18 cellular contexts compared by ENCODE assay signal in genomic region chr10:110698340-110698739, GRCh38. TPM values are rescaled to one million over a fixed set of nuclear protein-coding genes. Genes with fewer than 3 reads are reported as not detected.
"Had no signal": no experiment of that assay in that cellular context is flagged by ENCODE, and none has a peak within 500 bp of the region (broad histone marks: within the 10 kb centered on the region; RNA-seq: fewer than 3 reads in every experiment).

No MANE protein-coding gene starts in this region.

- H3K9me3 Mint-ChIP-seq: activated naive CD8-positive, alpha-beta T cell treated with anti-CD3 and anti-CD28 coated beads, Interleukin-2, amount 10 ng/mL, durations not matched to agents 7 days and 5 days; WTC11 had no signal

- H3K27ac ChIP-seq: foreskin keratinocyte had no signal

- H3K4me1 Mint-ChIP-seq: memory B cell had no signal

- DNase-seq: activated CD8-positive, alpha-beta memory T cell treated with anti-CD3 and anti-CD28 coated beads, Interleukin-2, amount 50 U/mL, for 48 hours; activated naive CD4-positive, alpha-beta T cell treated with anti-CD3 and anti-CD28 coated beads for 36 hours; activated naive CD8-positive, alpha-beta T cell treated with anti-CD3 and anti-CD28 coated beads, Interleukin-2, amount 10 ng/mL, durations not matched to agents 7 days and 5 days; activated T-cell treated with anti-CD3 and anti-CD28 coated beads, Interleukin-2, amount 50 U/mL, for 48 hours; amniotic stem cell; dermis blood vessel endothelial cell; effector CD8-positive, alpha-beta T cell; erythroblast; foreskin keratinocyte; hippocampal formation; kidney glomerular epithelial cell; nucleus accumbens; stimulated activated CD4-positive, alpha-beta T cell treated with anti-CD3 and anti-CD28 coated beads, Interleukin-4, amount 100 ng/mL, for 24 hours; stimulated activated naive CD8-positive, alpha-beta T cell treated with anti-CD3 and anti-CD28 coated beads, Interleukin-15, Interleukin-2, amounts not matched to agents 100 U/mL and 50 U/mL, for 24 hours; T1000 had no signal

- H3K36me3 Mint-ChIP-seq: activated naive CD8-positive, alpha-beta T cell treated with anti-CD3 and anti-CD28 coated beads, Interleukin-2, amount 10 ng/mL, durations not matched to agents 7 days and 5 days; memory B cell; WTC11 had no signal

- H3K4me1 ChIP-seq: foreskin keratinocyte had no signal

- H3K27ac Mint-ChIP-seq: activated naive CD4-positive, alpha-beta T cell treated with anti-CD3 and anti-CD28 coated beads for 36 hours; activated naive CD8-positive, alpha-beta T cell treated with anti-CD3 and anti-CD28 coated beads, Interleukin-2, amount 10 ng/mL, durations not matched to agents 7 days and 5 days; memory B cell; WTC11 had no signal

- H3K4me3 Mint-ChIP-seq: activated naive CD4-positive, alpha-beta T cell treated with anti-CD3 and anti-CD28 coated beads for 36 hours; activated naive CD8-positive, alpha-beta T cell treated with anti-CD3 and anti-CD28 coated beads, Interleukin-2, amount 10 ng/mL, durations not matched to agents 7 days and 5 days; memory B cell; nephron; WTC11 had no signal

- ATAC-seq: foreskin keratinocyte, WTC11 had no signal

RNA-seq across cellular contexts. Expression of gene RBM20, which starts 54.2 kb away (rescaled TPM):
- total RNA-seq: foreskin keratinocyte had no signal
- polyA plus RNA-seq: foreskin keratinocyte had no signal
